In genomic region chr3:10023587-10024310, GRCh38 we compare ENCODE assay signal across 11 cellular contexts. TPM values are rescaled to one million over a fixed set of nuclear protein-coding genes. Genes with fewer than 3 reads are reported as not detected.
DNase-seq lines count a peak whose midpoint lies in the region; ATAC-seq and TF ChIP-seq lines count a peak whose summit lies in the region.
"Had no signal": no experiment of that assay in that cellular context is flagged by ENCODE, and none has a peak within 500 bp of the region (broad histone marks: within the 10 kb centered on the region; RNA-seq: fewer than 3 reads in every experiment).

No MANE protein-coding gene starts in this region.

- no peak overlapping the region for H2BK15ac ChIP-seq in neuronal stem cell (ENCODE audit: low read length)

- DNase-seq in Daoy (ENCODE audit: low read depth) (peak; percentile 61), NB4 (ENCODE audit: low read depth) (peak; percentile 48), chondrocyte (ENCODE audit: low spot score) (no peak), neuronal stem cell (ENCODE audit: low spot score) (no peak), OCI-M2 (lab: John Stamatoyannopoulos, UW; ENCODE audit: unreplicated experiment) (no peak)
- no peak for DNase-seq in activated CD4-positive, alpha-beta memory T cell treated with anti-CD3 and anti-CD28 coated beads for 36 hours
- DNase-seq: NCI-H2081 had no signal

- H2AK5ac ChIP-seq in neuronal stem cell (ENCODE audit: low read depth, low read length) = no peak overlapping the region

- H3K4me3 ChIP-seq in NB4 (ENCODE audit: low read depth, low read length) = no peak overlapping the region
- no peak overlapping the region for H3K4me3 ChIP-seq in neuronal stem cell (ENCODE audit: low read length in 2 of 2)
- H3K4me3 ChIP-seq: skin epidermis had no signal

- TF ChIP-seq CTCF in NB4 (IDR thresholded peaks at IDR 0.05; ENCODE audit: low read depth, low read length) = no peak
- TF ChIP-seq CTCF in chondrocyte (IDR thresholded peaks at IDR 0.05) = no peak

- no peak overlapping the region for H3K14ac ChIP-seq in neuronal stem cell (ENCODE audit: low read length)

- peaks cover 8 to 9% of the 10 kb centered on the region in 2 donors for H3K4me1 ChIP-seq in neuronal stem cell (ENCODE audit: control insufficient read depth in 2 of 2, insufficient read depth in 1 of 2, low read depth in 1 of 2, low read length in 2 of 2)

- H3K4ac ChIP-seq in neuronal stem cell (ENCODE audit: low read length) = no peak overlapping the region

- no peak overlapping the region for H2BK120ac ChIP-seq in neuronal stem cell (ENCODE audit: low read depth, low read length)

- no peak overlapping the region for H2AFZ ChIP-seq in neuronal stem cell (ENCODE audit: low read length)

- H3K4me3 Mint-ChIP-seq in chondrocyte (ENCODE audit: unreplicated experiment) = no peak overlapping the region
- no peak overlapping the region for H3K4me3 Mint-ChIP-seq in activated CD4-positive, alpha-beta memory T cell treated with anti-CD3 and anti-CD28 coated beads for 36 hours
- no peak overlapping the region for H3K4me3 Mint-ChIP-seq in activated T-helper 17 cell treated with anti-CD3 and anti-CD28 coated beads, Interleukin-2, amount 50 U/mL, for 72 hours
- H3K4me3 Mint-ChIP-seq: memory B cell had no signal

- H3K27me3 Mint-ChIP-seq in chondrocyte (ENCODE audit: low read depth) = no peaks in the 10 kb centered on the region
- no peaks in the 10 kb centered on the region for H3K27me3 Mint-ChIP-seq in activated CD4-positive, alpha-beta memory T cell treated with anti-CD3 and anti-CD28 coated beads for 36 hours
- no peaks in the 10 kb centered on the region for H3K27me3 Mint-ChIP-seq in activated T-helper 17 cell treated with anti-CD3 and anti-CD28 coated beads, Interleukin-2, amount 50 U/mL, for 72 hours
- H3K27me3 Mint-ChIP-seq: memory B cell had no signal

- H3K79me1 ChIP-seq in neuronal stem cell (ENCODE audit: low read depth, low read length) = peaks cover 16% of the 10 kb centered on the region

- intact Hi-C loops in activated CD4-positive, alpha-beta memory T cell treated with anti-CD3 and anti-CD28 coated beads for 36 hours (cut with micrococcal nuclease) = loop anchor here (10.0 kb wide), 1 partner anchor 221 kb away; the partner anchor contains the start of gene TATDN2

- no peak for TF ChIP-seq POLR2A in NB4 (IDR thresholded peaks at IDR 0.05; ENCODE audit: extremely low read depth, insufficient read length)

- no peak overlapping the region for H2BK12ac ChIP-seq in neuronal stem cell (ENCODE audit: low read length)

- H3K36me3 Mint-ChIP-seq in chondrocyte (ENCODE audit: low read depth) = peaks cover 8% of the 10 kb centered on the region
- peaks cover 18% of the 10 kb centered on the region for H3K36me3 Mint-ChIP-seq in activated CD4-positive, alpha-beta memory T cell treated with anti-CD3 and anti-CD28 coated beads for 36 hours
- peaks cover 73% of the 10 kb centered on the region for H3K36me3 Mint-ChIP-seq in activated T-helper 17 cell treated with anti-CD3 and anti-CD28 coated beads, Interleukin-2, amount 50 U/mL, for 72 hours (ENCODE audit: low read depth)

- POLR2A ChIA-PET in activated CD4-positive, alpha-beta memory T cell treated with anti-CD3 and anti-CD28 coated beads for 36 hours (lab: Charles Lee) = interaction anchor here (0.6 kb wide), 1 partner anchor 116 kb away, joined by 4 read pairs; no protein-coding TSS in a partner anchor

- no peaks in the 10 kb centered on the region for H3K9me3 ChIP-seq in neuronal stem cell (replicated peaks in 1 of 2; ENCODE audit: control insufficient read depth in 2 of 2, insufficient read depth in 1 of 2, low read depth in 1 of 2, low read length in 2 of 2)

- peaks cover 24% of the 10 kb centered on the region for H3K4me1 Mint-ChIP-seq in chondrocyte (ENCODE audit: low read depth)
- H3K4me1 Mint-ChIP-seq in activated CD4-positive, alpha-beta memory T cell treated with anti-CD3 and anti-CD28 coated beads for 36 hours (ENCODE audit: low read depth) = peaks cover 21% of the 10 kb centered on the region
- H3K4me1 Mint-ChIP-seq in activated T-helper 17 cell treated with anti-CD3 and anti-CD28 coated beads, Interleukin-2, amount 50 U/mL, for 72 hours = peaks cover 10% of the 10 kb centered on the region

- CTCF ChIA-PET in activated CD4-positive, alpha-beta memory T cell treated with anti-CD3 and anti-CD28 coated beads for 36 hours (lab: Charles Lee) = interaction anchor here (0.8 kb wide), 1 partner anchor 91 kb away, joined by 3 read pairs; no protein-coding TSS in a partner anchor

- H3K27me3 ChIP-seq in neuronal stem cell (ENCODE audit: control insufficient read depth in 3 of 3, insufficient read depth in 3 of 3, low read depth in 1 of 3, low read length in 3 of 3) = no peaks in the 10 kb centered on the region

- no peak overlapping the region for H3K18ac ChIP-seq in neuronal stem cell (ENCODE audit: low read length)

- H3K9ac ChIP-seq in neuronal stem cell (ENCODE audit: low read depth, low read length, poor library complexity) = no peak overlapping the region

- no peak for ATAC-seq in GM21717 (IDR thresholded peaks at IDR 0.05; ENCODE audit: unreplicated experiment)
- no peak for ATAC-seq in activated T-helper 17 cell treated with anti-CD3 and anti-CD28 coated beads, Interleukin-2, amount 50 U/mL, for 72 hours (replicated peaks)

- peaks cover 8 to 50% of the 10 kb centered on the region in 2 donors for H3K36me3 ChIP-seq in neuronal stem cell (replicated peaks in 1 of 2; ENCODE audit: control insufficient read depth in 2 of 2, insufficient read depth in 2 of 2, low read length in 2 of 2)

- no peak overlapping the region for H3K4me2 ChIP-seq in neuronal stem cell (ENCODE audit: insufficient read depth, low read length, poor library complexity, severe bottlenecking)

- no CpG with 5 or more reads among the region's 8 CpGs for WGBS in neuronal stem cell (ENCODE audit: extremely low coverage in 2 of 2, insufficient read length in 2 of 2, insufficient replicate concordance in 1 of 2), 2 donors

- no peak overlapping the region for H3K27ac ChIP-seq in neuronal stem cell (replicated peaks; ENCODE audit: low read length)
- H3K27ac ChIP-seq: skin epidermis had no signal

- H4K8ac ChIP-seq in neuronal stem cell (ENCODE audit: low read depth, low read length) = peak overlapping the region; percentile 94

- peak overlapping the region; percentile 61 for H3K27ac Mint-ChIP-seq in chondrocyte (ENCODE audit: unreplicated experiment)
- no peak overlapping the region for H3K27ac Mint-ChIP-seq in activated CD4-positive, alpha-beta memory T cell treated with anti-CD3 and anti-CD28 coated beads for 36 hours
- H3K27ac Mint-ChIP-seq in activated T-helper 17 cell treated with anti-CD3 and anti-CD28 coated beads, Interleukin-2, amount 50 U/mL, for 72 hours = no peak overlapping the region
- H3K27ac Mint-ChIP-seq: memory B cell had no signal

- H2BK5ac ChIP-seq in neuronal stem cell (ENCODE audit: low read length) = no peak overlapping the region

- H4K91ac ChIP-seq in neuronal stem cell (ENCODE audit: low read depth, low read length, poor library complexity) = no peak overlapping the region

- no peaks in the 10 kb centered on the region for H3K9me3 Mint-ChIP-seq in chondrocyte (ENCODE audit: low read depth)
- no peaks in the 10 kb centered on the region for H3K9me3 Mint-ChIP-seq in activated CD4-positive, alpha-beta memory T cell treated with anti-CD3 and anti-CD28 coated beads for 36 hours
- H3K9me3 Mint-ChIP-seq in activated T-helper 17 cell treated with anti-CD3 and anti-CD28 coated beads, Interleukin-2, amount 50 U/mL, for 72 hours = no peaks in the 10 kb centered on the region
- H3K9me3 Mint-ChIP-seq: memory B cell had no signal

- H3K23ac ChIP-seq in neuronal stem cell (ENCODE audit: low read depth, low read length, poor library complexity) = no peak overlapping the region

RNA-seq across cellular contexts. Expression of gene FANCD2, which starts 2.5 kb away (rescaled TPM):
- total RNA-seq in Daoy (2014; rRNA removed; shearing (Covaris generic)) = 48.5 and 51.9 TPM in 2 replicates
- total RNA-seq in chondrocyte = 3.6 to 8.1 TPM (median 3.6 TPM) in 3 replicates
- 31.9 TPM for polyA plus RNA-seq in neuronal stem cell (2013, experiment 1 of 2)
- 34.8 TPM for polyA plus RNA-seq in neuronal stem cell (2013, experiment 2 of 2)
- 10 to 100 TPM; 83.9 to 89.4 TPM for total RNA-seq in activated CD4-positive, alpha-beta memory T cell treated with anti-CD3 and anti-CD28 coated beads for 36 hours
- 10 to 100 TPM; 59.0 to 74.0 TPM for total RNA-seq in activated T-helper 17 cell treated with anti-CD3 and anti-CD28 coated beads, Interleukin-2, amount 50 U/mL, for 72 hours

RNA-seq across cellular contexts. Expression of gene EMC3, which starts 37.1 kb away (rescaled TPM):
- 37.7 and 57.8 TPM in 2 replicates for total RNA-seq in Daoy (2014; rRNA removed; shearing (Covaris generic))
- total RNA-seq in chondrocyte = 51.5 to 60.0 TPM (median 52.9 TPM) in 3 replicates
- polyA plus RNA-seq in neuronal stem cell (2013, experiment 1 of 2) = 24.9 TPM
- polyA plus RNA-seq in neuronal stem cell (2013, experiment 2 of 2) = 24.7 TPM
- total RNA-seq in activated CD4-positive, alpha-beta memory T cell treated with anti-CD3 and anti-CD28 coated beads for 36 hours = 10 to 100 TPM; 35.8 to 39.8 TPM
- 10 to 100 TPM; 50.3 to 59.7 TPM for total RNA-seq in activated T-helper 17 cell treated with anti-CD3 and anti-CD28 coated beads, Interleukin-2, amount 50 U/mL, for 72 hours

Comparison
In these comparisons a context has a peak if more than half of its experiments do, and no peak if none do; other contexts are left out.
1. DNase-seq: peak in Daoy (single experiment) and NB4 (single experiment); none in chondrocyte (single experiment), neuronal stem cell (single experiment), OCI-M2 (single experiment) and activated CD4-positive, alpha-beta memory T cell treated with anti-CD3 and anti-CD28 coated beads for 36 hours (single experiment).